Comparison of ENCODE assay signal across 20 cellular contexts in genomic region chr21:38838598-38839369, GRCh38. TPM values are rescaled to one million over a fixed set of nuclear protein-coding genes. Genes with fewer than 3 reads are reported as not detected.
A peak's percentile ranks its signal among the peaks of the same experiment; 100 is the strongest.
DNase-seq lines count a peak whose midpoint lies in the region; ATAC-seq and TF ChIP-seq lines count a peak whose summit lies in the region.
"Had no signal": no experiment of that assay in that cellular context is flagged by ENCODE, and none has a peak within 500 bp of the region (broad histone marks: within the 10 kb centered on the region; RNA-seq: fewer than 3 reads in every experiment).

No MANE protein-coding gene starts in this region.

- in situ Hi-C loops in GM23248 (cut with MboI): no loop called here

- intact Hi-C loops in sciatic nerve (cut with DNase I) (no loop called here), mucosa of descending colon (cut with DNase I, micrococcal nuclease) (loop anchor here in 1 of 2 donors (10.0 kb wide), 1 partner anchor 76 kb away; no protein-coding TSS in a partner anchor)

- H3F3A ChIP-seq in GM23248 (ENCODE audit: insufficient read depth): peaks cover 24% of the 10 kb centered on the region

- H3K36me3 ChIP-seq in GM23248 (ENCODE audit: low read depth): no peaks in the 10 kb centered on the region
- no peaks in the 10 kb centered on the region for H3K36me3 ChIP-seq in RWPE2 (ENCODE audit: low read depth)
- H3K36me3 ChIP-seq in mucosa of descending colon (ENCODE audit: low read depth): no peaks in the 10 kb centered on the region
- H3K36me3 ChIP-seq: heart right ventricle, ovary, Peyer's patch, thoracic aorta had no signal

- no peak for DNase-seq in GM23248
- no peak for DNase-seq in RWPE2 (ENCODE audit: low spot score)
- DNase-seq in sciatic nerve (ENCODE audit: low spot score): no peak
- DNase-seq in GOT3 (lab: John Stamatoyannopoulos, UW): no peak
- no peak for DNase-seq in activated T-cell treated with anti-CD3 and anti-CD28 coated beads, Interleukin-2, amount 50 U/mL, for 1 hour
- no peak for DNase-seq in mucosa of descending colon
- DNase-seq: activated CD4-positive, CD25-positive, alpha-beta regulatory T cell treated with anti-CD3 and anti-CD28 coated beads, Interleukin-2, amount 50 U/mL, for 72 hours; AML-193; CD8-positive, alpha-beta memory T cell; cortex of kidney; heart right ventricle; NCI-H1092; NCI-H2029; NCI-H345; ovary; Peyer's patch; right cardiac atrium had no signal

- peaks cover 19% of the 10 kb centered on the region for H3K4me1 ChIP-seq in GM23248 (ENCODE audit: insufficient read depth)
- H3K4me1 ChIP-seq in RWPE2 (ENCODE audit: insufficient read depth, poor library complexity, severe bottlenecking): peaks cover 29% of the 10 kb centered on the region
- H3K4me1 ChIP-seq in mucosa of descending colon (ENCODE audit: low read depth): no peaks in the 10 kb centered on the region
- H3K4me1 ChIP-seq: Peyer's patch had no signal

- H3K27ac ChIP-seq in GM23248 (peak overlapping the region; percentile 84), RWPE2 (ENCODE audit: poor library complexity, severe bottlenecking) (peak overlapping the region; percentile 98)
- H3K27ac ChIP-seq: heart right ventricle, ovary, thoracic aorta had no signal

- no peaks in the 10 kb centered on the region for H4K20me1 ChIP-seq in GM23248 (ENCODE audit: insufficient read depth)

- H3K4me2 ChIP-seq in GM23248 (ENCODE audit: unreplicated experiment): peak overlapping the region; percentile 36

- H3K9me3 ChIP-seq in GM23248 (ENCODE audit: low read depth) (no peaks in the 10 kb centered on the region), RWPE2 (ENCODE audit: severe bottlenecking) (no peaks in the 10 kb centered on the region), mucosa of descending colon (no peaks in the 10 kb centered on the region)
- H3K9me3 ChIP-seq: heart right ventricle, ovary, Peyer's patch, thoracic aorta had no signal

- ATAC-seq in RWPE2 (ENCODE audit: low read depth) (peak; percentile 29), esophagus mucosa (peak; percentile 31), sciatic nerve (peak; percentile 21), mucosa of descending colon (no peak)
- ATAC-seq: heart right ventricle; stimulated activated memory B cell treated with anti-CD40 and anti-IgM and Interleukin-4, amounts not matched to agents 10 μg/mL and 1 μg/mL and 100 μg/mL, for 72 hours had no signal

- H3K4me3 ChIP-seq in GM23248: no peak overlapping the region
- no peak overlapping the region for H3K4me3 ChIP-seq in RWPE2 (ENCODE audit: severe bottlenecking)
- H3K4me3 ChIP-seq in mucosa of descending colon: no peak overlapping the region
- H3K4me3 ChIP-seq: heart right ventricle, ovary, Peyer's patch, thoracic aorta had no signal

- H3K9me2 ChIP-seq in GM23248 (ENCODE audit: insufficient read depth): no peaks in the 10 kb centered on the region

- H3K9ac ChIP-seq in GM23248: peak overlapping the region; percentile 26; the same call in 1 of the 2 replicates

- TF ChIP-seq CTCF in RWPE2 (IDR thresholded peaks at IDR 0.05; ENCODE audit: poor library complexity, severe bottlenecking) (no peak), mucosa of descending colon (IDR thresholded peaks at IDR 0.05) (no peak)

- no peaks in the 10 kb centered on the region for H3K27me3 ChIP-seq in GM23248 (replicated peaks; ENCODE audit: insufficient read depth)
- no peaks in the 10 kb centered on the region for H3K27me3 ChIP-seq in RWPE2 (ENCODE audit: insufficient read depth, poor library complexity, severe bottlenecking)
- H3K27me3 ChIP-seq: heart right ventricle, ovary, Peyer's patch had no signal

- 0 out of 2 replicates have a peak overlapping the region, but pooled peaks have one; percentile 34 for H2AFZ ChIP-seq in GM23248

- H3K79me2 ChIP-seq in GM23248 (ENCODE audit: insufficient read depth): no peaks in the 10 kb centered on the region

- WGBS in GM23248 (ENCODE audit: low coverage in 1 of 2, low lambda C conversion rate in 2 of 2, missing lambda C conversion rate in 2 of 2), 2 experiments: 97 to 98% methylated on average over 12 of the region's 12 CpGs

RNA-seq across cellular contexts. Expression of gene ETS2, which starts 33.1 kb away (rescaled TPM):
- total RNA-seq in GM23248 (2014; rRNA removed; shearing (Covaris generic)): 4.4 and 7.0 TPM in 2 replicates
- 7.3 and 7.9 TPM in 2 replicates for polyA plus RNA-seq in GM23248 (2016; fragmentation: Nextera tagmentation; extraction: Ambion mirVana)
- total RNA-seq in esophagus mucosa (89.5 TPM), sciatic nerve (139 TPM), mucosa of descending colon (100 to 1,000 TPM; 115 to 222 (median 171) TPM)

Comparison
In these comparisons a context has a peak if more than half of its experiments do, and no peak if none do; other contexts are left out.
1. RNA of gene ETS2, which starts 33.1 kb away (total RNA-seq): 115 to 222 TPM in mucosa of descending colon, 139 TPM in sciatic nerve (single experiment) and 89.5 TPM in esophagus mucosa (single experiment); 4.4 to 7.0 TPM in GM23248; every median in the first group is over 10 times any median in the second.